Comparison of ENCODE assay signal across 6 cellular contexts in the genomic region with DNA sequence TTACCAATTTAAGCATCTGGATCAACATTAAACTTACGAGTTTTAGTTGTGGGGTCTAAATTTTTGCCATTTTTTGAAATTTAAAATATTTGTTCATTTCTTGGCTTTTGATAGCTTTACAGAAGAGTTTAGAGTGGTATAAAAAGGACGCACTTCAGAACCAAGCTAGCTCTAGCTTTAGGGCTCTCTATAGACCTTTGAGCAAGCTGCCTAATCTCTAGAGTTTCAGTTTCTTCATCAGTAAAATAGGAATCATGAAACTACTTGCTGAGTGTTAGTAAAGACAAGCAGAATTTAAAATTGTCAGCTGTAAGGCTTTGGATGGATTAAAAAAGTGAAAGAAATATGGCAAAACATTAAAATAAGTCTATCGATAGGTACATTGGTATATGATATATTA.
"Had no signal": no experiment of that assay in that cellular context is flagged by ENCODE, and none has a peak within 500 bp of the region (broad histone marks: within the 10 kb centered on the region; RNA-seq: fewer than 3 reads in every experiment).

No MANE protein-coding gene starts in this region.

- H3K4me3 ChIP-seq: K562 had no signal

- ATAC-seq: HepG2, K562 had no signal

- H3K27ac ChIP-seq: HL-60 had no signal

- DNase-seq: IMR-90, KBM-7, KG1 had no signal
